ENCODE assay signal across 8 cellular contexts in genomic region chr6:3230275-3231212, GRCh38. TPM values are rescaled to one million over a fixed set of nuclear protein-coding genes. Genes with fewer than 3 reads are reported as not detected.
DNase-seq lines count a peak whose midpoint lies in the region; ATAC-seq lines count a peak whose summit lies in the region.

No MANE protein-coding gene starts in this region.

- H3K4me3 ChIP-seq in stomach smooth muscle (ENCODE audit: low read length in 2 of 2) = peak overlapping the region; percentile 87 to 92

- DNase-seq in COR-L47 (lab: John Stamatoyannopoulos, UW) = peak; percentile 89
- peak; percentile 95 for DNase-seq in NCI-H2029 (lab: John Stamatoyannopoulos, UW)
- DNase-seq in astrocyte of the hippocampus (ENCODE audit: low read depth, low spot score) = peak; percentile 84
- DNase-seq in kidney glomerular epithelial cell (lab: John Stamatoyannopoulos, UW) = peak; percentile 28
- no peak for DNase-seq in KG1 (lab: John Stamatoyannopoulos, UW)

- ATAC-seq in esophagus mucosa = no peak
- no peak for ATAC-seq in HG02759 (IDR thresholded peaks at IDR 0.05; ENCODE audit: unreplicated experiment)

- H3K4me1 ChIP-seq in stomach smooth muscle (ENCODE audit: control insufficient read depth, insufficient read depth, low read length) = peaks cover 47% of the 10 kb centered on the region

- H3K36me3 ChIP-seq in stomach smooth muscle (ENCODE audit: control insufficient read depth in 2 of 2, insufficient read depth in 2 of 2, low read length in 2 of 2) = no peaks in the 10 kb centered on the region

- H3K27ac ChIP-seq in stomach smooth muscle (ENCODE audit: low read length) = peak overlapping the region; percentile 53

- no peaks in the 10 kb centered on the region for H3K9me3 ChIP-seq in stomach smooth muscle (ENCODE audit: control insufficient read depth in 2 of 2, low read length in 2 of 2)

- H3K9ac ChIP-seq in stomach smooth muscle (ENCODE audit: low read length in 2 of 2) = peak overlapping the region; percentile 78 to 79

- H3K27me3 ChIP-seq in stomach smooth muscle (ENCODE audit: control insufficient read depth in 1 of 2, insufficient read depth in 2 of 2, low read length in 2 of 2) = peaks cover 46% of the 10 kb centered on the region in 2 donors

RNA-seq across cellular contexts. Expression of gene TUBB2B, which starts 3.1 kb away (rescaled TPM):
- 3.0 TPM for total RNA-seq in esophagus mucosa

RNA-seq across cellular contexts. Expression of gene PSMG4, which starts 28.2 kb away (rescaled TPM):
- total RNA-seq in esophagus mucosa = 19.6 TPM
